8 cellular contexts compared by ENCODE assay signal in the genomic region with DNA sequence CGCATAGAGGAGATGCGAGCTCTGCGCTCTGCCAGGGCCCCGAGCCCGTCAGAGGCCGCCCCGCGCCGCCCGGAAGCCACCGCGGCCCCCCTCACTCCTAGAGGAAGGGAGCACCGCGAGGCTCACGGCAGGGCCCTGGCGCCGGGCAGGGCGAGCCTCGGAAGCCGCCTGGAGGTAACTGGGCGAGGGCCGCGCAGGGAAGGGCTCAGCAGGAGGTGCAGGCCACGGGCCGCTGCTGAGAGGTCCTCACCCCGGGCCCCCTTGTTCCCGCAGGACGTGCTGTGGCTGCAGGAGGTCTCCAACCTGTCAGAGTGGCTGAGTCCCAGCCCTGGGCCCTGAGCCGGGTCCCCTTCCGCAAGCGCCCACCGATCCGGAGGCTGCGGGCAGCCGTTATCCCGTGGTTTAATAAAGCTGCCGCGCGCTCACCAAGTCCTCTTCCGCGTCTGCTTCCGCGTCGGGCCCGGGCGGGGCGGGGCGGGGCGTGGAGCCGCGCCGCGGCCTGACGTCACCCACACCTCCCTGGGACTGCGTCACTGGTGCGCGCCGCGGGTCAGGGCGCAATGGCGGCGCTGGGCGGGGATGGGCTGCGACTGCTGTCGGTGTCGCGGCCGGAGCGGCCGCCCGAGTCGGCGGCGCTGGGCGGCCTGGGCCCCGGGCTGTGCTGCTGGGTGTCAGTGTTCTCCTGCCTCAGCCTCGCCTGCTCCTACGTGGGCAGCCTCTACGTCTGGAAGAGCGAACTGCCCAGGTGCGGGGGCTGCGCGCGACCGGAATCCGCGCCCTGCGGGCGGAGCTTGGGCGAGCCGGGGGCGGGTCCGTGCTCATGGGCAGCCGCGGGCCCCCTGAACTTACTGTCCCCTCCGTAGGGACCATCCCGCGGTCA. TPM values are rescaled to one million over a fixed set of nuclear protein-coding genes. Genes with fewer than 3 reads are reported as not detected.
A peak's percentile ranks its signal among the peaks of the same experiment; 100 is the strongest.
DNase-seq lines count a peak whose midpoint lies in the region; ATAC-seq and TF ChIP-seq lines count a peak whose summit lies in the region.

A gene with protein sequence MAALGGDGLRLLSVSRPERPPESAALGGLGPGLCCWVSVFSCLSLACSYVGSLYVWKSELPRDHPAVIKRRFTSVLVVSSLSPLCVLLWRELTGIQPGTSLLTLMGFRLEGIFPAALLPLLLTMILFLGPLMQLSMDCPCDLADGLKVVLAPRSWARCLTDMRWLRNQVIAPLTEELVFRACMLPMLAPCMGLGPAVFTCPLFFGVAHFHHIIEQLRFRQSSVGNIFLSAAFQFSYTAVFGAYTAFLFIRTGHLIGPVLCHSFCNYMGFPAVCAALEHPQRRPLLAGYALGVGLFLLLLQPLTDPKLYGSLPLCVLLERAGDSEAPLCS (plus strand): TSS at position 546 of the 880 bp plus-strand sequence. CDS start 15 bp downstream, at position 561.

- H3K9me3 ChIP-seq in CD8-positive, alpha-beta T cell (ENCODE audit: low read length): no peaks in the 10 kb centered on the region
- H3K9me3 ChIP-seq in endocrine pancreas (ENCODE audit: control insufficient read depth, low read length): no peaks in the 10 kb centered on the region
- no peaks in the 10 kb centered on the region for H3K9me3 ChIP-seq in mesodermal cell (ENCODE audit: control insufficient read depth, low read length)

- peaks cover 51% of the 10 kb centered on the region for H3K4me1 Mint-ChIP-seq in CD8-positive, alpha-beta T cell (ENCODE audit: low read depth)

- peaks cover 49% of the 10 kb centered on the region for H3K36me3 Mint-ChIP-seq in CD8-positive, alpha-beta T cell

- ATAC-seq in CD8-positive, alpha-beta T cell: peak; percentile 88
- ATAC-seq in GM19452 (IDR thresholded peaks at IDR 0.05; ENCODE audit: unreplicated experiment): peak; percentile 85

- peak within 1 kb of the TSS; percentile 86 for H3K4me3 Mint-ChIP-seq in CD8-positive, alpha-beta T cell

- peak within 1 kb of the TSS; percentile 68 for H3K4me3 ChIP-seq in CD8-positive, alpha-beta T cell (ENCODE audit: low read depth, low read length)
- H3K4me3 ChIP-seq in endocrine pancreas (ENCODE audit: control insufficient read depth, insufficient read depth, low read length) (peak within 1 kb of the TSS; percentile 53), mesodermal cell (ENCODE audit: extremely low read depth, insufficient read depth, low read length, poor library complexity, severe bottlenecking) (peak within 1 kb of the TSS; percentile 95)

- H3K4me1 ChIP-seq in CD8-positive, alpha-beta T cell (ENCODE audit: insufficient read depth, low read length): peaks cover 47% of the 10 kb centered on the region
- H3K4me1 ChIP-seq in endocrine pancreas (ENCODE audit: control insufficient read depth, insufficient read depth, low read length) (peaks cover 3% of the 10 kb centered on the region), mesodermal cell (ENCODE audit: control insufficient read depth, insufficient read depth, low read length, poor library complexity, severe bottlenecking) (peaks cover 15% of the 10 kb centered on the region)

- no peak for TF ChIP-seq CTCF in CD8-positive, alpha-beta T cell (IDR thresholded peaks at IDR 0.05)

- CTCF ChIA-PET in CD8-positive, alpha-beta T cell (lab: Charles Lee): interaction anchor here (1.3 to 5.2 kb wide), 2 partner anchors 10 to 148 kb away, joined by 4 to 23 read pairs; no protein-coding TSS in a partner anchor

- peaks cover 4% of the 10 kb centered on the region for H3K36me3 ChIP-seq in CD8-positive, alpha-beta T cell (ENCODE audit: insufficient read depth, low read length)
- H3K36me3 ChIP-seq in endocrine pancreas (ENCODE audit: control insufficient read depth, insufficient read depth, low read length) (no peaks in the 10 kb centered on the region), mesodermal cell (ENCODE audit: control insufficient read depth, insufficient read depth, low read length) (peaks cover 55% of the 10 kb centered on the region)

- DNase-seq in CD8-positive, alpha-beta T cell: peak; percentile 85 to 94 (median 89)
- DNase-seq in HK-2 (ENCODE audit: unreplicated experiment) (peak; percentile 85), NOMO-1 (lab: John Stamatoyannopoulos, UW; ENCODE audit: unreplicated experiment in 2 of 2) (peak; percentile 79 to 93)
- DNase-seq in activated CD8-positive, alpha-beta memory T cell treated with anti-CD3 and anti-CD28 coated beads for 48 hours (ENCODE audit: low read depth in 2 of 3, low spot score in 2 of 3): peak; percentile 82 to 85 (median 84)
- peak; percentile 75 to 79 for DNase-seq in stimulated activated CD8-positive, alpha-beta memory T cell treated with anti-CD3 and anti-CD28 coated beads, Interleukin-15, amount 100 ng/mL, for 4 hours (ENCODE audit: low read depth in 2 of 2)

- peak within 1 kb of the TSS; percentile 92 for H3K9ac ChIP-seq in endocrine pancreas (ENCODE audit: control insufficient read depth, insufficient read depth, low read length)

- POLR2A ChIA-PET in CD8-positive, alpha-beta T cell (lab: Charles Lee): interaction anchor here (0.5 to 3.7 kb wide), 18 partner anchors 9 to 771 kb away, joined by 3 to 29 read pairs (median 4); a partner anchor contains a TSS

- H3K27ac Mint-ChIP-seq in CD8-positive, alpha-beta T cell: peak within 1 kb of the TSS; percentile 93

- H3K27ac ChIP-seq in CD8-positive, alpha-beta T cell (ENCODE audit: low read depth, low read length): peak within 1 kb of the TSS; percentile 100
- peak within 1 kb of the TSS; percentile 93 for H3K27ac ChIP-seq in mesodermal cell (ENCODE audit: low read depth, low read length, severe bottlenecking)

- H3K27me3 Mint-ChIP-seq in CD8-positive, alpha-beta T cell (ENCODE audit: low read depth): no peaks in the 10 kb centered on the region

- intact Hi-C loops in CD8-positive, alpha-beta T cell (cut with DNase I, micrococcal nuclease): loop anchor here (1.0 to 10.0 kb wide), 12 partner anchors 13 to 664 kb away; a partner anchor contains a TSS

- no peaks in the 10 kb centered on the region for H3K9me3 Mint-ChIP-seq in CD8-positive, alpha-beta T cell

- 0 to 1% methylated on average over 87 to 96 of the region's 98 CpGs for WGBS in mesodermal cell (ENCODE audit: insufficient coverage in 2 of 2), 2 experiments

- no peaks in the 10 kb centered on the region for H3K27me3 ChIP-seq in CD8-positive, alpha-beta T cell (ENCODE audit: insufficient read depth, low read length)
- no peaks in the 10 kb centered on the region for H3K27me3 ChIP-seq in endocrine pancreas (ENCODE audit: control insufficient read depth, insufficient read depth, low read length)

RNA-seq across cellular contexts. Expression of the gene that starts here (rescaled TPM):
- 10 to 100 TPM; 68.9 to 72.2 TPM for total RNA-seq in CD8-positive, alpha-beta T cell
- polyA plus RNA-seq in mesodermal cell (2013, experiment 1 of 2): 20.8 TPM
- 18.5 TPM for polyA plus RNA-seq in mesodermal cell (2013, experiment 2 of 2)

Comparison
In these comparisons a context has a peak if more than half of its experiments do, and no peak if none do; other contexts are left out.
1. Peak in every context shown above with its lines: DNase-seq, ATAC-seq, H3K4me3 ChIP-seq and H3K27ac ChIP-seq.